Comparison of ENCODE assay signal across 1 cellular context in genomic region chr17:49018116-49018612, GRCh38.
TF ChIP-seq lines count a peak whose summit lies in the region.

No MANE protein-coding gene starts in this region.

TF ChIP-seq in WTC11, 78 proteins besides CTCF, POLR2A, EP300 and RAD21 (continued from another document):
- TF ChIP-seq ATF2 (CRISPR knock-in tag; IDR thresholded peaks at IDR 0.05; ENCODE audit: borderline replicate concordance, low read depth): no peak
- TF ChIP-seq NR2C2 (CRISPR knock-in tag; IDR thresholded peaks at IDR 0.05): no peak
